In genomic region chr9:1718836-1719235, GRCh38 we compare ENCODE assay signal across 24 cellular contexts.
DNase-seq lines count a peak whose midpoint lies in the region; TF ChIP-seq lines count a peak whose summit lies in the region.
"Had no signal": no experiment of that assay in that cellular context is flagged by ENCODE, and none has a peak within 500 bp of the region (broad histone marks: within the 10 kb centered on the region; RNA-seq: fewer than 3 reads in every experiment).

No MANE protein-coding gene starts in this region.

- peaks cover 2% of the 10 kb centered on the region; the same call in 1 of the 2 replicates for H3K4me1 ChIP-seq in MM.1S (ENCODE audit: low read length)
- H3K4me1 ChIP-seq: pancreas had no signal

- peak; percentile 44 for DNase-seq in DMS53 (lab: John Stamatoyannopoulos, UW)
- no peak for DNase-seq in DMS53 treated with DMSO at 0.1 percent for 48 hours (lab: John Stamatoyannopoulos, UW; ENCODE audit: unreplicated experiment)
- no peak for DNase-seq in MM.1S
- DNase-seq in NCI-H510A treated with DMSO at 0.1 percent for 48 hours (lab: John Stamatoyannopoulos, UW) = peak; percentile 78
- DNase-seq in epithelial cell of esophagus (ENCODE audit: low read depth) = peak; percentile 32
- no peak for DNase-seq in NCI-H146 treated with DMSO at 0.1 percent for 48 hours (lab: John Stamatoyannopoulos, UW; ENCODE audit: unreplicated experiment)
- no peak for DNase-seq in HuH-7.5 (ENCODE audit: low spot score)
- no peak for DNase-seq in activated T-cell treated with anti-CD3 and anti-CD28 coated beads, Interleukin-2, amount 50 U/mL, for 48 hours
- DNase-seq: activated B cell treated with CpG ODN at 0.5 μM for 24 hours; activated gamma-delta T cell treated with Interleukin-2 at 50 U/mL for 16 hours; activated naive CD8-positive, alpha-beta T cell treated with anti-CD3 and anti-CD28 coated beads, Interleukin-2, amount 50 U/mL, for 24 hours; activated T-cell treated with anti-CD3 and anti-CD28 coated beads, Interleukin-2, amount 50 U/mL, for 24 hours; Calu3; caudate nucleus; cortex of kidney; effector memory CD4-positive, alpha-beta T cell; glutamatergic neuron; Karpas-422; mesendoderm; NCI-H1694; NCI-H446 treated with DMSO at 0.1 percent for 48 hours; pancreas; SK-N-SH had no signal

- no peaks in the 10 kb centered on the region for H4K20me1 ChIP-seq in MM.1S (ENCODE audit: insufficient read depth, low read length)

- H3K27me3 ChIP-seq in MM.1S (replicated peaks; ENCODE audit: insufficient read depth, low read length) = no peaks in the 10 kb centered on the region
- H3K27me3 ChIP-seq: pancreas had no signal

- TF ChIP-seq CTCF in MM.1S (IDR thresholded peaks at IDR 0.05; ENCODE audit: low read length) = peak; percentile 9; the same call in 1 of the 2 replicates
- no peak for TF ChIP-seq CTCF in epithelial cell of esophagus (IDR thresholded peaks at IDR 0.05; ENCODE audit: insufficient read depth, low read depth, low read length, missing control alignments)

- H3K27ac ChIP-seq in MM.1S (ENCODE audit: low read length) = no peak overlapping the region
- H3K27ac ChIP-seq: 22Rv1, pancreas had no signal

- H3F3A ChIP-seq in MM.1S (ENCODE audit: insufficient read depth, low read length) = no peaks in the 10 kb centered on the region

- H3K36me3 ChIP-seq in MM.1S (replicated peaks; ENCODE audit: insufficient read depth, low read length) = no peaks in the 10 kb centered on the region
- H3K36me3 ChIP-seq: pancreas had no signal

- H3K9me2 ChIP-seq in MM.1S (replicated peaks; ENCODE audit: insufficient read depth, low read length) = no peaks in the 10 kb centered on the region
- H3K9me2 ChIP-seq: SK-N-SH had no signal

- H3K79me2 ChIP-seq in MM.1S (ENCODE audit: low read length) = no peaks in the 10 kb centered on the region

- H3K9ac ChIP-seq in MM.1S (ENCODE audit: low read length) = no peak overlapping the region
- H3K9ac ChIP-seq: SK-N-SH had no signal

- H3K9me3 ChIP-seq in MM.1S (replicated peaks; ENCODE audit: insufficient read depth, low read length) = no peaks in the 10 kb centered on the region
- H3K9me3 ChIP-seq: pancreas, SK-N-SH had no signal

- H3K4me3 ChIP-seq in MM.1S (ENCODE audit: low read length) = no peak overlapping the region
- no peak overlapping the region for H3K4me3 ChIP-seq in epithelial cell of esophagus (ENCODE audit: low read length)
- H3K4me3 ChIP-seq: pancreas had no signal

- H2AFZ ChIP-seq in MM.1S (ENCODE audit: low read length) = no peak overlapping the region

- H3K4me2 ChIP-seq in MM.1S (ENCODE audit: low read depth, low read length) = no peak overlapping the region
- H3K4me2 ChIP-seq: SK-N-SH had no signal

Comparison
In these comparisons a context has a peak if more than half of its experiments do, and no peak if none do; other contexts are left out.
1. DNase-seq: peak in DMS53 (single experiment), NCI-H510A treated with DMSO at 0.1 percent for 48 hours (single experiment) and epithelial cell of esophagus (single experiment); none in DMS53 treated with DMSO at 0.1 percent for 48 hours (single experiment), MM.1S (single experiment), NCI-H146 treated with DMSO at 0.1 percent for 48 hours (single experiment), HuH-7.5 (single experiment) and activated T-cell treated with anti-CD3 and anti-CD28 coated beads, Interleukin-2, amount 50 U/mL, for 48 hours (0 of 2).